In the genomic region with DNA sequence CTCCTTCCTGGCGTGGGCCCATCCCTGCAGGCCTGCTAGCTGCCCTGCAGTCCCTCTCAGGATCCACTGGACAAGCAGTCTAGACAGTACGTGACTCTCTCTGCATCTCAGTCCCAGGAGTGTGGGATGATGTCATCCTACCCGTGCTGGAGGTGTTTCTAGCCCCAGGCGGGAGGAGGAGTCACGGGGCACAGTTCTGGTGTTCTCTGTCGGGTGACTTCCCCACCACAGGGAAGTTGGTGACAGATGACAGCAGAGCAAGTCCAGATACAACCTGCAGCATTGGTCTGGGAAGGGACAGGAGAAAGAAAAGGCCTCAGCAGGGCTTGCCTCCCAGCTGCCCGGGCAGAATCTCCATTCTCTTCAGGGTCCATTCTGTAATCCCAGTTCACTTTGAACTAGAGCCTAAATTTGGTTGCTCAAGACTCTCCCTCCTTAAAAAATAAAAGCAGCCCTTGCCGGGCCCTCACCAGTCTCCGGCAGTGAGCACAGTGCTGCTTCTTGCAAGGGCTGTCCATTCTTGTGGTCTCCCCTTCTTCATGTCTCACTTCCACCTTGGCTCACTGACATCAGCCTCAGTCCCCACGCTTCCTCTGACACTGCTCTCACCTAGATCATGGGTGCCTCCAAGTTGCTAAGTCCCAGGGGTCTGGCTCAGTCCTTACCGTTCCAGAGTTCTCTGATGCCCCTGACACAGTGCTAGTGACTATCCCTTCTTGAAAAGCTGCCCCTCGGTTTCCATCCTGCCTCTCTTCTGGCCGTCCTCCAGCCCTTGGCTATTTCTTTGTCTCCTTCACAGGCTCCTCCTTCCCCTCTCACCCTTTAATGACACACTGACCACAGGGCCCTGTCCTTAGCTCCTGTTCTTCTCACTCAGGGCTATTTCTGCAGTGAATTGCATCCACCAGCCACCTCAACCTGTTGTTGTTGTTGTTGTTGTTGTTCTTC, we compare ENCODE assay signal across 9 cellular contexts. TPM values are rescaled to one million over a fixed set of nuclear protein-coding genes. Genes with fewer than 3 reads are reported as not detected.
A peak's percentile ranks its signal among the peaks of the same experiment; 100 is the strongest.
DNase-seq lines count a peak whose midpoint lies in the region; ATAC-seq, FAIRE-seq and TF ChIP-seq lines count a peak whose summit lies in the region.
"Had no signal": no experiment of that assay in that cellular context is flagged by ENCODE, and none has a peak within 500 bp of the region (broad histone marks: within the 10 kb centered on the region; RNA-seq: fewer than 3 reads in every experiment).

No MANE protein-coding gene starts in this region.

- H3K4me3 Mint-ChIP-seq in chondrocyte (ENCODE audit: unreplicated experiment) = peak overlapping the region; percentile 56
- H3K4me3 Mint-ChIP-seq in memory B cell = no peak overlapping the region

- peaks cover 20 to 54% (median 47%) of the 10 kb centered on the region in 5 donors for H3K4me1 ChIP-seq in subcutaneous abdominal adipose tissue (ENCODE audit: control insufficient read depth in 5 of 5, insufficient read depth in 5 of 5, low read length in 5 of 5)

- H3K4me3 ChIP-seq in subcutaneous abdominal adipose tissue (ENCODE audit: low read depth in 1 of 5, low read length in 5 of 5) (no peak overlapping the region), dorsolateral prefrontal cortex (no peak overlapping the region)

- no peaks in the 10 kb centered on the region for H3K9me3 ChIP-seq in subcutaneous abdominal adipose tissue (ENCODE audit: control insufficient read depth in 5 of 5, low read length in 5 of 5)

- H3K9me3 Mint-ChIP-seq in chondrocyte (ENCODE audit: low read depth) = no peaks in the 10 kb centered on the region
- no peaks in the 10 kb centered on the region for H3K9me3 Mint-ChIP-seq in memory B cell

- intact Hi-C loops in dorsolateral prefrontal cortex (cut with DNase I) = no loop called here

- no peak for TF ChIP-seq CTCF in chondrocyte (IDR thresholded peaks at IDR 0.05)
- no peak for TF ChIP-seq CTCF in dorsolateral prefrontal cortex (IDR thresholded peaks at IDR 0.05 in 54 of 56, conservative IDR thresholded peaks at IDR 0.05 in 2 of 56; ENCODE audit: low read depth in 1 of 56, partially characterized antibody in 56 of 56)

- H3K36me3 ChIP-seq in subcutaneous abdominal adipose tissue (ENCODE audit: control insufficient read depth in 5 of 5, insufficient read depth in 5 of 5, low read length in 5 of 5) = no peaks in the 10 kb centered on the region

- peak overlapping the region in 4 of 5 donors; percentile 28 to 70 (median 58) for H3K9ac ChIP-seq in subcutaneous abdominal adipose tissue (ENCODE audit: low read length in 5 of 5)

- H3K27me3 ChIP-seq in subcutaneous abdominal adipose tissue (ENCODE audit: control insufficient read depth in 5 of 5, insufficient read depth in 4 of 5, low read length in 5 of 5) = no peaks in the 10 kb centered on the region
- H3K27me3 ChIP-seq in dorsolateral prefrontal cortex = no peaks in the 10 kb centered on the region

- H3K27me3 Mint-ChIP-seq in chondrocyte (ENCODE audit: low read depth) (no peaks in the 10 kb centered on the region), memory B cell (peaks cover 9% of the 10 kb centered on the region)

- FAIRE-seq in HTR-8/SVneo (lab: Jason Lieb, UNC) = peak; percentile 33
- FAIRE-seq: TTC549 had no signal

- H3K4me1 Mint-ChIP-seq in chondrocyte (ENCODE audit: low read depth) (peaks cover 61% of the 10 kb centered on the region), memory B cell (peaks cover 4% of the 10 kb centered on the region)

- DNase-seq in GM03348 (ENCODE audit: low spot score) (peak; percentile 90), HTR-8/SVneo (ENCODE audit: insufficient read length, low spot score) (peak; percentile 86), SKM-1 (lab: John Stamatoyannopoulos, UW; ENCODE audit: unreplicated experiment) (peak; percentile 75), chondrocyte (ENCODE audit: low spot score) (no peak), memory B cell (ENCODE audit: low spot score in 2 of 2) (no peak), dorsolateral prefrontal cortex (no peak)

- H3K36me3 Mint-ChIP-seq in chondrocyte (ENCODE audit: low read depth) (no peaks in the 10 kb centered on the region), memory B cell (peaks cover 4% of the 10 kb centered on the region)

- ATAC-seq in GM21619 (IDR thresholded peaks at IDR 0.05; ENCODE audit: unreplicated experiment) (peak; percentile 94), memory B cell (ENCODE audit: low read depth) (peak; percentile 84)

- H3K27ac ChIP-seq in subcutaneous abdominal adipose tissue (ENCODE audit: low read depth, low read length) (peak overlapping the region; percentile 90), dorsolateral prefrontal cortex (peak overlapping the region in 2 of 59 donors; percentile 46 to 51)

- H3K27ac Mint-ChIP-seq in chondrocyte (ENCODE audit: unreplicated experiment) (peak overlapping the region; percentile 100), memory B cell (no peak overlapping the region)

RNA-seq across cellular contexts. Expression of a gene that starts 30.8 kb away (rescaled TPM):
- not detected in 3 replicates for total RNA-seq in chondrocyte
- under 1 TPM in 20 of 120 experiments, not detected in 100; 0.17 to 0.61 (median 0.28) TPM for total RNA-seq in dorsolateral prefrontal cortex

Comparison
In these comparisons a context has a peak if more than half of its experiments do, and no peak if none do; other contexts are left out.
1. DNase-seq: peak in GM03348 (single experiment), HTR-8/SVneo (single experiment) and SKM-1 (single experiment); none in chondrocyte (single experiment), memory B cell (0 of 2) and dorsolateral prefrontal cortex (0 of 10).